1 cellular context compared by ENCODE assay signal in genomic region chr20:18284805-18285533, GRCh38.
TF ChIP-seq lines count a peak whose summit lies in the region.

No MANE protein-coding gene starts in this region.

TF ChIP-seq in HepG2, 621 proteins besides CTCF, POLR2A, EP300 and RAD21:
- TF ChIP-seq FOXP1 (IDR thresholded peaks at IDR 0.05) (no peak), FOXP1 (CRISPR knock-in tag; IDR thresholded peaks at IDR 0.05) (no peak), SNRNP70 (IDR thresholded peaks at IDR 0.05; ENCODE audit: low read depth, low read length) (no peak), ZBTB43 (CRISPR knock-in tag; conservative IDR thresholded peaks at IDR 0.05) (no peak), NCOR1 (IDR thresholded peaks at IDR 0.05; ENCODE audit: borderline replicate concordance, low read length) (peak; percentile 25; the same call in 1 of the 2 replicates), ZNF280D (CRISPR knock-in tag; IDR thresholded peaks at IDR 0.05) (peak; percentile 90), CHD4 (IDR thresholded peaks at IDR 0.05; ENCODE audit: borderline replicate concordance, low read length) (peak; percentile 68; the same call in 1 of the 2 replicates)
